10 cellular contexts compared by ENCODE assay signal in genomic region chr1:164602142-164602429, GRCh38. TPM values are rescaled to one million over a fixed set of nuclear protein-coding genes. Genes with fewer than 3 reads are reported as not detected.
DNase-seq lines count a peak whose midpoint lies in the region; ATAC-seq and TF ChIP-seq lines count a peak whose summit lies in the region.
"Had no signal": no experiment of that assay in that cellular context is flagged by ENCODE, and none has a peak within 500 bp of the region (broad histone marks: within the 10 kb centered on the region; RNA-seq: fewer than 3 reads in every experiment).

No MANE protein-coding gene starts in this region.

- BruUV-seq in PC-9 (replicated peaks; lab: Mats Ljungman, UMichigan): no TSS peak

- POLR2A ChIA-PET in PC-9 (lab: Charles Lee; ENCODE audit: unreplicated experiment): interaction anchor here (0.8 to 1.3 kb wide), 3 partner anchors 10 to 1045 kb away, joined by 4 to 15 read pairs (median 14); partner anchors contain the start of gene PBX1
- POLR2A ChIA-PET in CD4-positive, alpha-beta T cell (lab: Charles Lee): no interaction called here

- H3K79me2 ChIP-seq in PC-9 (ENCODE audit: low read depth): peaks cover 35% of the 10 kb centered on the region

- H3F3A ChIP-seq in PC-9 (ENCODE audit: insufficient read depth, low read depth): peaks cover 37% of the 10 kb centered on the region

- TF ChIP-seq CTCF in HFFc6 (IDR thresholded peaks at IDR 0.05): no peak
- TF ChIP-seq CTCF in PC-9 (conservative IDR thresholded peaks at IDR 0.05): no peak
- no peak for TF ChIP-seq CTCF in left ventricle myocardium inferior (IDR thresholded peaks at IDR 0.05; ENCODE audit: borderline replicate concordance)
- no peak for TF ChIP-seq CTCF in CD4-positive, alpha-beta T cell (IDR thresholded peaks at IDR 0.05)

- intact Hi-C loops in PC-9 (cut with micrococcal nuclease; ENCODE audit: unreplicated experiment) (loop anchor here (1.0 to 10.0 kb wide), 10 partner anchors 9 to 563 kb away; no protein-coding TSS in a partner anchor), left ventricle myocardium inferior (cut with micrococcal nuclease) (no loop called here)
- intact Hi-C loops in CD4-positive, alpha-beta T cell (cut with DNase I, micrococcal nuclease): no loop called here

- H3K9me3 ChIP-seq in PC-9 (ENCODE audit: insufficient read depth, low read depth): no peaks in the 10 kb centered on the region
- H3K9me3 ChIP-seq in left ventricle myocardium inferior (replicated peaks): no peaks in the 10 kb centered on the region
- no peaks in the 10 kb centered on the region for H3K9me3 ChIP-seq in skeletal muscle tissue (ENCODE audit: control insufficient read depth in 3 of 3, low read length in 3 of 3)
- H3K9me3 ChIP-seq in CD4-positive, alpha-beta T cell (ENCODE audit: control insufficient read depth, low read length): no peaks in the 10 kb centered on the region
- H3K9me3 ChIP-seq: testis had no signal

- H4K20me1 ChIP-seq in PC-9 (ENCODE audit: insufficient read depth): no peaks in the 10 kb centered on the region

- H3K36me3 Mint-ChIP-seq in HFFc6 (ENCODE audit: low read depth): peaks cover 8% of the 10 kb centered on the region
- no peaks in the 10 kb centered on the region for H3K36me3 Mint-ChIP-seq in CD4-positive, alpha-beta T cell (ENCODE audit: low read depth)

- ATAC-seq in GM21529 (IDR thresholded peaks at IDR 0.05; ENCODE audit: unreplicated experiment) (no peak), GM18861 (IDR thresholded peaks at IDR 0.05; ENCODE audit: unreplicated experiment) (no peak)
- ATAC-seq in CD4-positive, alpha-beta T cell (ENCODE audit: poor library complexity): no peak
- ATAC-seq: activated CD8-positive, alpha-beta T cell treated with anti-CD3 and anti-CD28 coated beads for 36 hours had no signal

- H3K36me3 ChIP-seq in PC-9 (ENCODE audit: low read depth) (peaks cover 13% of the 10 kb centered on the region), left ventricle myocardium inferior (peaks cover 9% of the 10 kb centered on the region), skeletal muscle tissue (ENCODE audit: control insufficient read depth in 3 of 3, insufficient read depth in 3 of 3, low read length in 3 of 3) (peaks cover 0 to 5% (median 3%) of the 10 kb centered on the region in 3 donors)

- peak overlapping the region; percentile 83 for H3K4me2 ChIP-seq in PC-9

- CTCF ChIA-PET in PC-9 (lab: Charles Lee): interaction anchor here (0.7 to 1.4 kb wide), 3 partner anchors 9 to 58 kb away, joined by 3 to 8 read pairs (median 4); no protein-coding TSS in a partner anchor
- CTCF ChIA-PET in CD4-positive, alpha-beta T cell (lab: Charles Lee): no interaction called here

- H3K27ac ChIP-seq in PC-9 (peak overlapping the region; percentile 95), left ventricle myocardium inferior (replicated peaks) (peak overlapping the region; percentile 70), skeletal muscle tissue (ENCODE audit: low read depth, low read length) (peak overlapping the region; percentile 12)
- no peak overlapping the region for H3K27ac ChIP-seq in CD4-positive, alpha-beta T cell (ENCODE audit: low read depth, low read length)

- peak overlapping the region in 1 of 3 donors; percentile 65 for H3K9ac ChIP-seq in skeletal muscle tissue (ENCODE audit: low read depth in 1 of 3, low read length in 3 of 3)

- no peaks in the 10 kb centered on the region for H3K9me2 ChIP-seq in PC-9 (ENCODE audit: insufficient read depth)

- H2AFZ ChIP-seq in PC-9: peak overlapping the region; percentile 26

- H3K4me3 Mint-ChIP-seq in HFFc6: peak overlapping the region; percentile 82
- no peak overlapping the region for H3K4me3 Mint-ChIP-seq in CD4-positive, alpha-beta T cell
- H3K4me3 Mint-ChIP-seq: activated CD8-positive, alpha-beta T cell treated with anti-CD3 and anti-CD28 coated beads for 36 hours had no signal

- peaks cover 40% of the 10 kb centered on the region for H3K4me1 Mint-ChIP-seq in HFFc6 (ENCODE audit: low read depth)
- no peaks in the 10 kb centered on the region for H3K4me1 Mint-ChIP-seq in CD4-positive, alpha-beta T cell (ENCODE audit: low read depth)

- peak overlapping the region; percentile 67 for H3K27ac Mint-ChIP-seq in HFFc6
- no peak overlapping the region for H3K27ac Mint-ChIP-seq in CD4-positive, alpha-beta T cell
- H3K27ac Mint-ChIP-seq: activated CD8-positive, alpha-beta T cell treated with anti-CD3 and anti-CD28 coated beads for 36 hours had no signal

- H3K27me3 Mint-ChIP-seq in HFFc6 (ENCODE audit: insufficient read depth): peaks cover 2% of the 10 kb centered on the region; the same call in 1 of the 2 replicates
- no peaks in the 10 kb centered on the region for H3K27me3 Mint-ChIP-seq in CD4-positive, alpha-beta T cell

- H3K4me1 ChIP-seq in PC-9 (replicated peaks; ENCODE audit: insufficient read depth) (peaks cover 74% of the 10 kb centered on the region), left ventricle myocardium inferior (peaks cover 77% of the 10 kb centered on the region), skeletal muscle tissue (ENCODE audit: control insufficient read depth in 3 of 3, insufficient read depth in 3 of 3, low read length in 3 of 3) (peaks cover 13 to 27% (median 23%) of the 10 kb centered on the region in 3 donors)

- H3K4me3 ChIP-seq in PC-9: peak overlapping the region; percentile 49
- peak overlapping the region; percentile 40 for H3K4me3 ChIP-seq in left ventricle myocardium inferior
- H3K4me3 ChIP-seq in skeletal muscle tissue (ENCODE audit: low read length in 3 of 3): no peak overlapping the region
- H3K4me3 ChIP-seq: testis had no signal

- no peaks in the 10 kb centered on the region for H3K9me3 Mint-ChIP-seq in HFFc6
- H3K9me3 Mint-ChIP-seq in CD4-positive, alpha-beta T cell: no peaks in the 10 kb centered on the region
- H3K9me3 Mint-ChIP-seq: activated CD8-positive, alpha-beta T cell treated with anti-CD3 and anti-CD28 coated beads for 36 hours had no signal

- no peaks in the 10 kb centered on the region for H3K27me3 ChIP-seq in PC-9 (ENCODE audit: insufficient read depth, low read depth)
- H3K27me3 ChIP-seq in left ventricle myocardium inferior (ENCODE audit: low read depth): no peaks in the 10 kb centered on the region
- no peaks in the 10 kb centered on the region for H3K27me3 ChIP-seq in skeletal muscle tissue (ENCODE audit: control insufficient read depth in 3 of 3, insufficient read depth in 3 of 3, low read length in 3 of 3)
- H3K27me3 ChIP-seq in CD4-positive, alpha-beta T cell (ENCODE audit: control insufficient read depth, insufficient read depth, low read length): no peaks in the 10 kb centered on the region
- H3K27me3 ChIP-seq: testis had no signal

- no peak for DNase-seq in HFFc6
- peak; percentile 75 to 95 for DNase-seq in PC-9
- DNase-seq in left ventricle myocardium inferior: no peak
- DNase-seq in NCI-H1092 treated with DMSO at 0.1 percent for 48 hours (lab: John Stamatoyannopoulos, UW): no peak
- DNase-seq in CD4-positive, alpha-beta T cell: no peak
- DNase-seq: activated CD8-positive, alpha-beta T cell treated with anti-CD3 and anti-CD28 coated beads for 36 hours had no signal

RNA-seq across cellular contexts. Expression of gene PBX1, which starts 43.1 kb away (rescaled TPM):
- total RNA-seq in HFFc6 (2021; fragmentation: NEBNext Ultra II Directional; extraction: Animal tissue kit (Norgen Biotek cat#: 25700)): 10 to 100 TPM; 35.4 to 42.3 (median 39.1) TPM
- total RNA-seq in PC-9 (2021) (44.5 and 57.7 TPM in 2 replicates), left ventricle myocardium inferior (73.2 TPM), skeletal muscle tissue (53.2 TPM)
- total RNA-seq in CD4-positive, alpha-beta T cell: under 1 TPM; 0.64 to 0.96 TPM
- total RNA-seq: activated CD8-positive, alpha-beta T cell treated with anti-CD3 and anti-CD28 coated beads for 36 hours had no signal

Comparison
In these comparisons a context has a peak if more than half of its experiments do, and no peak if none do; other contexts are left out.
1. DNase-seq: peak in PC-9 (2 of 2); none in HFFc6 (single experiment), left ventricle myocardium inferior (single experiment), NCI-H1092 treated with DMSO at 0.1 percent for 48 hours (single experiment) and CD4-positive, alpha-beta T cell (0 of 10).
2. H3K4me3 ChIP-seq: peak in PC-9 (single experiment) and left ventricle myocardium inferior (single experiment); none in skeletal muscle tissue (0 of 3).
3. RNA of gene PBX1, which starts 43.1 kb away (total RNA-seq): 73.2 TPM in left ventricle myocardium inferior (single experiment), 44.5 to 57.7 TPM in PC-9, 53.2 TPM in skeletal muscle tissue (single experiment) and 35.4 to 42.3 TPM in HFFc6; 0.64 to 0.96 TPM in CD4-positive, alpha-beta T cell; every median in the first group is over 10 times any median in the second.